ENCODE assay signal across 7 cellular contexts in genomic region chr2:47403829-47404228, GRCh38.
DNase-seq lines count a peak whose midpoint lies in the region; ATAC-seq and TF ChIP-seq lines count a peak whose summit lies in the region.

No MANE protein-coding gene starts in this region.

- peak overlapping the region; percentile 81 for H3K27ac Mint-ChIP-seq in dendritic cell treated with granulocyte-macrophage colony-stimulating factor and Interleukin-4, amounts not matched to agents 40 ng/mL and 50 ng/mL, for 4 days

- ATAC-seq in GM18498 (IDR thresholded peaks at IDR 0.05; ENCODE audit: unreplicated experiment) (no peak), HG02571 (IDR thresholded peaks at IDR 0.05; ENCODE audit: unreplicated experiment) (no peak)

- peaks cover 3 to 14% of the 10 kb centered on the region in 2 donors for H3K4me1 ChIP-seq in muscle layer of duodenum (ENCODE audit: control insufficient read depth in 1 of 2, insufficient read depth in 2 of 2, low read length in 2 of 2)

- intact Hi-C loops in dendritic cell treated with granulocyte-macrophage colony-stimulating factor and Interleukin-4, amounts not matched to agents 40 ng/mL and 50 ng/mL, for 4 days (cut with micrococcal nuclease), result no loop called here

- peaks cover 36% of the 10 kb centered on the region for H3K4me1 Mint-ChIP-seq in dendritic cell treated with granulocyte-macrophage colony-stimulating factor and Interleukin-4, amounts not matched to agents 40 ng/mL and 50 ng/mL, for 4 days (ENCODE audit: low read depth)

- H3K4me3 ChIP-seq in muscle layer of duodenum (ENCODE audit: low read depth in 1 of 2, low read length in 2 of 2), result peak overlapping the region; percentile 86 to 99

- DNase-seq in GM10266 (ENCODE audit: extremely low spot score) (peak; percentile 7), NCI-H146 (lab: John Stamatoyannopoulos, UW) (peak; percentile 32), HUDEP-2 (lab: John Stamatoyannopoulos, UW; ENCODE audit: unreplicated experiment in 76 of 76) (no peak)

- no peaks in the 10 kb centered on the region for H3K36me3 ChIP-seq in muscle layer of duodenum (ENCODE audit: control insufficient read depth in 1 of 2, insufficient read depth in 2 of 2, low read length in 2 of 2)

- no peaks in the 10 kb centered on the region for H3K9me3 ChIP-seq in muscle layer of duodenum (ENCODE audit: control insufficient read depth in 1 of 2, low read length in 2 of 2)

- no peaks in the 10 kb centered on the region for H3K9me3 Mint-ChIP-seq in dendritic cell treated with granulocyte-macrophage colony-stimulating factor and Interleukin-4, amounts not matched to agents 40 ng/mL and 50 ng/mL, for 4 days

- H3K27me3 Mint-ChIP-seq in dendritic cell treated with granulocyte-macrophage colony-stimulating factor and Interleukin-4, amounts not matched to agents 40 ng/mL and 50 ng/mL, for 4 days, result no peaks in the 10 kb centered on the region

- no peak for TF ChIP-seq CTCF in GM10266 (IDR thresholded peaks at IDR 0.05; ENCODE audit: control insufficient read depth, insufficient read depth, low read depth, missing control alignments)

- peak overlapping the region; percentile 87 for H3K4me3 Mint-ChIP-seq in dendritic cell treated with granulocyte-macrophage colony-stimulating factor and Interleukin-4, amounts not matched to agents 40 ng/mL and 50 ng/mL, for 4 days

- peaks cover 14% of the 10 kb centered on the region for H3K36me3 Mint-ChIP-seq in dendritic cell treated with granulocyte-macrophage colony-stimulating factor and Interleukin-4, amounts not matched to agents 40 ng/mL and 50 ng/mL, for 4 days (ENCODE audit: low read depth)

- no peak overlapping the region for H3K27ac ChIP-seq in muscle layer of duodenum (ENCODE audit: low read length)

- no peaks in the 10 kb centered on the region for H3K27me3 ChIP-seq in muscle layer of duodenum (ENCODE audit: low read depth, low read length)

Comparison
In these comparisons a context has a peak if more than half of its experiments do, and no peak if none do; other contexts are left out.
1. DNase-seq: peak in GM10266 (single experiment) and NCI-H146 (single experiment); none in HUDEP-2 (0 of 76).